Comparison of ENCODE assay signal across 1 cellular context in the genomic region with DNA sequence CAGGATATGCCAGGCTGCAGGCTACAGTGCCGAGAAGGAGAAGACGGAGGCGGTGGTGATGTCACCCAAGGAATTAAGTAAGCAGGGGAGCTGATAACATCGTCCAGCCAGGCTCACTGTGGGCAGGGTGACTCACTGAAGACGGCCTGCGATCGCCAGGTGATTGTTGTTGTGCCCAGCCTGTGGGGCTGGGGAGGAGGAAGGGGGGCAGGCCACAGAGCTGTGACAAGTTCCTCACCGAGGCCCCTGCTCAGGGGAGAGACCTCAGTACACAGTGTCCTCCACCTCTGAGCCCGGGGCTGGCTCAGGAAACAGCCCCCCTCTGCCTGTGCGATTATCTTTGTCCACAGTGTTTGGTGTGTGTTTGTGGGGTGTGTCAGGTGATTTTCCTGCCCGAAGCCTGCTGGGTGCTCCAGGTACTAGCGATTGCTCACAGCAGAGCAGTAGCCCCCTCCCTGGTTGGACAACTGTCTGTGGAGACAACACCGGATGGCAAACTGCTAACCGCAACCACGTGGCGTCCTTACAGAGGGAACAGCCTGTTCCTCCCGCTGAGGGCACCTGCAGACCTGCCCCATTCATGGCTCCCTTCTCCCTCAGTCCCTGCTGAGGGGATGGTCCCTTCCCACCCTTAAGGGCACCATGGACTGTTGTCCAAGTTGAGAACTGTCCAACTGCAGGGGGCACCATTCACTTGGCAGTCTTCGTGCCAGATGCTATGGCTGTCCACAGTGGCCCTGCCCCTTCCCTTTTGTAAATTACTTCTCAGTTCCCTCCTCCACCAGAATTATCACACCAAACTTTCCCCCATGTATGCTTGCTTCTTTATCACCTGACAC.
TF ChIP-seq lines count a peak whose summit lies in the region.

No MANE protein-coding gene starts in this region.

TF ChIP-seq in HepG2, 621 proteins besides CTCF, POLR2A, EP300 and RAD21 (continued from another document and continues in another):
- TF ChIP-seq, protein P1, sequence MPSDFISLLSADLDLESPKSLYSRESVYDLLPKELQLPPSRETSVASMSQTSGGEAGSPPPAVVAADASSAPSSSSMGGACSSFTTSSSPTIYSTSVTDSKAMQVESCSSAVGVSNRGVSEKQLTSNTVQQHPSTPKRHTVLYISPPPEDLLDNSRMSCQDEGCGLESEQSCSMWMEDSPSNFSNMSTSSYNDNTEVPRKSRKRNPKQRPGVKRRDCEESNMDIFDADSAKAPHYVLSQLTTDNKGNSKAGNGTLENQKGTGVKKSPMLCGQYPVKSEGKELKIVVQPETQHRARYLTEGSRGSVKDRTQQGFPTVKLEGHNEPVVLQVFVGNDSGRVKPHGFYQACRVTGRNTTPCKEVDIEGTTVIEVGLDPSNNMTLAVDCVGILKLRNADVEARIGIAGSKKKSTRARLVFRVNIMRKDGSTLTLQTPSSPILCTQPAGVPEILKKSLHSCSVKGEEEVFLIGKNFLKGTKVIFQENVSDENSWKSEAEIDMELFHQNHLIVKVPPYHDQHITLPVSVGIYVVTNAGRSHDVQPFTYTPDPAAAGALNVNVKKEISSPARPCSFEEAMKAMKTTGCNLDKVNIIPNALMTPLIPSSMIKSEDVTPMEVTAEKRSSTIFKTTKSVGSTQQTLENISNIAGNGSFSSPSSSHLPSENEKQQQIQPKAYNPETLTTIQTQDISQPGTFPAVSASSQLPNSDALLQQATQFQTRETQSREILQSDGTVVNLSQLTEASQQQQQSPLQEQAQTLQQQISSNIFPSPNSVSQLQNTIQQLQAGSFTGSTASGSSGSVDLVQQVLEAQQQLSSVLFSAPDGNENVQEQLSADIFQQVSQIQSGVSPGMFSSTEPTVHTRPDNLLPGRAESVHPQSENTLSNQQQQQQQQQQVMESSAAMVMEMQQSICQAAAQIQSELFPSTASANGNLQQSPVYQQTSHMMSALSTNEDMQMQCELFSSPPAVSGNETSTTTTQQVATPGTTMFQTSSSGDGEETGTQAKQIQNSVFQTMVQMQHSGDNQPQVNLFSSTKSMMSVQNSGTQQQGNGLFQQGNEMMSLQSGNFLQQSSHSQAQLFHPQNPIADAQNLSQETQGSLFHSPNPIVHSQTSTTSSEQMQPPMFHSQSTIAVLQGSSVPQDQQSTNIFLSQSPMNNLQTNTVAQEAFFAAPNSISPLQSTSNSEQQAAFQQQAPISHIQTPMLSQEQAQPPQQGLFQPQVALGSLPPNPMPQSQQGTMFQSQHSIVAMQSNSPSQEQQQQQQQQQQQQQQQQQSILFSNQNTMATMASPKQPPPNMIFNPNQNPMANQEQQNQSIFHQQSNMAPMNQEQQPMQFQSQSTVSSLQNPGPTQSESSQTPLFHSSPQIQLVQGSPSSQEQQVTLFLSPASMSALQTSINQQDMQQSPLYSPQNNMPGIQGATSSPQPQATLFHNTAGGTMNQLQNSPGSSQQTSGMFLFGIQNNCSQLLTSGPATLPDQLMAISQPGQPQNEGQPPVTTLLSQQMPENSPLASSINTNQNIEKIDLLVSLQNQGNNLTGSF (CRISPR knock-in tag; IDR thresholded peaks at IDR 0.05): peak; percentile 74; the same call in 1 of the 2 replicates
- TF ChIP-seq ZNF598 (CRISPR knock-in tag; IDR thresholded peaks at IDR 0.05; ENCODE audit: borderline replicate concordance): peak; percentile 22; the same call in 1 of the 2 replicates
- TF ChIP-seq, protein P2, sequence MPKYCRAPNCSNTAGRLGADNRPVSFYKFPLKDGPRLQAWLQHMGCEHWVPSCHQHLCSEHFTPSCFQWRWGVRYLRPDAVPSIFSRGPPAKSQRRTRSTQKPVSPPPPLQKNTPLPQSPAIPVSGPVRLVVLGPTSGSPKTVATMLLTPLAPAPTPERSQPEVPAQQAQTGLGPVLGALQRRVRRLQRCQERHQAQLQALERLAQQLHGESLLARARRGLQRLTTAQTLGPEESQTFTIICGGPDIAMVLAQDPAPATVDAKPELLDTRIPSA (CRISPR knock-in tag; IDR thresholded peaks at IDR 0.05; ENCODE audit: borderline replicate concordance): no peak
- TF ChIP-seq SIN3B (IDR thresholded peaks at IDR 0.05; ENCODE audit: low read length): no peak
- no peak for TF ChIP-seq ZNF674 (CRISPR knock-in tag; IDR thresholded peaks at IDR 0.05; ENCODE audit: low read depth)
- TF ChIP-seq HMG20B (CRISPR knock-in tag; conservative IDR thresholded peaks at IDR 0.05): peak; percentile 62; the same call in 1 of the 2 replicates
- TF ChIP-seq ZNF234 (CRISPR knock-in tag; conservative IDR thresholded peaks at IDR 0.05): no peak
- no peak for TF ChIP-seq MAFK (conservative IDR thresholded peaks at IDR 0.05 in 1 of 2, IDR thresholded peaks at IDR 0.05 in 1 of 2; ENCODE audit: low read length in 2 of 2)
- TF ChIP-seq HMGA1 (CRISPR knock-in tag; conservative IDR thresholded peaks at IDR 0.05): no peak
- TF ChIP-seq, protein P3, sequence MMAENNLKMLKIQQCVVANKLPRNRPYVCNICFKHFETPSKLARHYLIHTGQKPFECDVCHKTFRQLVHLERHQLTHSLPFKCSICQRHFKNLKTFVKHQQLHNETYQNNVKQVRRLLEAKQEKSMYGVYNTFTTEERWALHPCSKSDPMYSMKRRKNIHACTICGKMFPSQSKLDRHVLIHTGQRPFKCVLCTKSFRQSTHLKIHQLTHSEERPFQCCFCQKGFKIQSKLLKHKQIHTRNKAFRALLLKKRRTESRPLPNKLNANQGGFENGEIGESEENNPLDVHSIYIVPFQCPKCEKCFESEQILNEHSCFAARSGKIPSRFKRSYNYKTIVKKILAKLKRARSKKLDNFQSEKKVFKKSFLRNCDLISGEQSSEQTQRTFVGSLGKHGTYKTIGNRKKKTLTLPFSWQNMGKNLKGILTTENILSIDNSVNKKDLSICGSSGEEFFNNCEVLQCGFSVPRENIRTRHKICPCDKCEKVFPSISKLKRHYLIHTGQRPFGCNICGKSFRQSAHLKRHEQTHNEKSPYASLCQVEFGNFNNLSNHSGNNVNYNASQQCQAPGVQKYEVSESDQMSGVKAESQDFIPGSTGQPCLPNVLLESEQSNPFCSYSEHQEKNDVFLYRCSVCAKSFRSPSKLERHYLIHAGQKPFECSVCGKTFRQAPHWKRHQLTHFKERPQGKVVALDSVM (CRISPR knock-in tag; IDR thresholded peaks at IDR 0.05): 0 out of 2 replicates have a peak, but pooled peaks have one; percentile 38
- TF ChIP-seq, protein P4, sequence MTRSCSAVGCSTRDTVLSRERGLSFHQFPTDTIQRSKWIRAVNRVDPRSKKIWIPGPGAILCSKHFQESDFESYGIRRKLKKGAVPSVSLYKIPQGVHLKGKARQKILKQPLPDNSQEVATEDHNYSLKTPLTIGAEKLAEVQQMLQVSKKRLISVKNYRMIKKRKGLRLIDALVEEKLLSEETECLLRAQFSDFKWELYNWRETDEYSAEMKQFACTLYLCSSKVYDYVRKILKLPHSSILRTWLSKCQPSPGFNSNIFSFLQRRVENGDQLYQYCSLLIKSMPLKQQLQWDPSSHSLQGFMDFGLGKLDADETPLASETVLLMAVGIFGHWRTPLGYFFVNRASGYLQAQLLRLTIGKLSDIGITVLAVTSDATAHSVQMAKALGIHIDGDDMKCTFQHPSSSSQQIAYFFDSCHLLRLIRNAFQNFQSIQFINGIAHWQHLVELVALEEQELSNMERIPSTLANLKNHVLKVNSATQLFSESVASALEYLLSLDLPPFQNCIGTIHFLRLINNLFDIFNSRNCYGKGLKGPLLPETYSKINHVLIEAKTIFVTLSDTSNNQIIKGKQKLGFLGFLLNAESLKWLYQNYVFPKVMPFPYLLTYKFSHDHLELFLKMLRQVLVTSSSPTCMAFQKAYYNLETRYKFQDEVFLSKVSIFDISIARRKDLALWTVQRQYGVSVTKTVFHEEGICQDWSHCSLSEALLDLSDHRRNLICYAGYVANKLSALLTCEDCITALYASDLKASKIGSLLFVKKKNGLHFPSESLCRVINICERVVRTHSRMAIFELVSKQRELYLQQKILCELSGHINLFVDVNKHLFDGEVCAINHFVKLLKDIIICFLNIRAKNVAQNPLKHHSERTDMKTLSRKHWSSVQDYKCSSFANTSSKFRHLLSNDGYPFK (CRISPR knock-in tag; IDR thresholded peaks at IDR 0.05; ENCODE audit: borderline replicate concordance): peak; percentile 75; the same call in 1 of the 2 replicates
- no peak for TF ChIP-seq ZNF468 (CRISPR knock-in tag; IDR thresholded peaks at IDR 0.05)
- TF ChIP-seq ZNF816 (CRISPR knock-in tag; IDR thresholded peaks at IDR 0.05; ENCODE audit: borderline replicate concordance): no peak
- TF ChIP-seq, protein P5, sequence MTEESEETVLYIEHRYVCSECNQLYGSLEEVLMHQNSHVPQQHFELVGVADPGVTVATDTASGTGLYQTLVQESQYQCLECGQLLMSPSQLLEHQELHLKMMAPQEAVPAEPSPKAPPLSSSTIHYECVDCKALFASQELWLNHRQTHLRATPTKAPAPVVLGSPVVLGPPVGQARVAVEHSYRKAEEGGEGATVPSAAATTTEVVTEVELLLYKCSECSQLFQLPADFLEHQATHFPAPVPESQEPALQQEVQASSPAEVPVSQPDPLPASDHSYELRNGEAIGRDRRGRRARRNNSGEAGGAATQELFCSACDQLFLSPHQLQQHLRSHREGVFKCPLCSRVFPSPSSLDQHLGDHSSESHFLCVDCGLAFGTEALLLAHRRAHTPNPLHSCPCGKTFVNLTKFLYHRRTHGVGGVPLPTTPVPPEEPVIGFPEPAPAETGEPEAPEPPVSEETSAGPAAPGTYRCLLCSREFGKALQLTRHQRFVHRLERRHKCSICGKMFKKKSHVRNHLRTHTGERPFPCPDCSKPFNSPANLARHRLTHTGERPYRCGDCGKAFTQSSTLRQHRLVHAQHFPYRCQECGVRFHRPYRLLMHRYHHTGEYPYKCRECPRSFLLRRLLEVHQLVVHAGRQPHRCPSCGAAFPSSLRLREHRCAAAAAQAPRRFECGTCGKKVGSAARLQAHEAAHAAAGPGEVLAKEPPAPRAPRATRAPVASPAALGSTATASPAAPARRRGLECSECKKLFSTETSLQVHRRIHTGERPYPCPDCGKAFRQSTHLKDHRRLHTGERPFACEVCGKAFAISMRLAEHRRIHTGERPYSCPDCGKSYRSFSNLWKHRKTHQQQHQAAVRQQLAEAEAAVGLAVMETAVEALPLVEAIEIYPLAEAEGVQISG (CRISPR knock-in tag; IDR thresholded peaks at IDR 0.05): peak; percentile 53
- peak; percentile 75 for TF ChIP-seq ZNF501 (CRISPR knock-in tag; IDR thresholded peaks at IDR 0.05)
- no peak; the same call in 1 of the 2 replicates for TF ChIP-seq ZNF605 (CRISPR knock-in tag; IDR thresholded peaks at IDR 0.05)
- TF ChIP-seq, protein P6, sequence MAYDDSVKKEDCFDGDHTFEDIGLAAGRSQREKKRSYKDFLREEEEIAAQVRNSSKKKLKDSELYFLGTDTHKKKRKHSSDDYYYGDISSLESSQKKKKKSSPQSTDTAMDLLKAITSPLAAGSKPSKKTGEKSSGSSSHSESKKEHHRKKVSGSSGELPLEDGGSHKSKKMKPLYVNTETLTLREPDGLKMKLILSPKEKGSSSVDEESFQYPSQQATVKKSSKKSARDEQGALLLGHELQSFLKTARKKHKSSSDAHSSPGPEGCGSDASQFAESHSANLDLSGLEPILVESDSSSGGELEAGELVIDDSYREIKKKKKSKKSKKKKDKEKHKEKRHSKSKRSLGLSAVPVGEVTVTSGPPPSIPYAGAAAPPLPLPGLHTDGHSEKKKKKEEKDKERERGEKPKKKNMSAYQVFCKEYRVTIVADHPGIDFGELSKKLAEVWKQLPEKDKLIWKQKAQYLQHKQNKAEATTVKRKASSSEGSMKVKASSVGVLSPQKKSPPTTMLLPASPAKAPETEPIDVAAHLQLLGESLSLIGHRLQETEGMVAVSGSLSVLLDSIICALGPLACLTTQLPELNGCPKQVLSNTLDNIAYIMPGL (CRISPR knock-in tag; IDR thresholded peaks at IDR 0.05; ENCODE audit: borderline replicate concordance in 1 of 2, low read depth in 1 of 2): peak; percentile 68 to 85; a peak in 3 of 4 replicates
- no peak for TF ChIP-seq NFIB (CRISPR knock-in tag; IDR thresholded peaks at IDR 0.05; ENCODE audit: borderline replicate concordance)
- TF ChIP-seq, protein P7, sequence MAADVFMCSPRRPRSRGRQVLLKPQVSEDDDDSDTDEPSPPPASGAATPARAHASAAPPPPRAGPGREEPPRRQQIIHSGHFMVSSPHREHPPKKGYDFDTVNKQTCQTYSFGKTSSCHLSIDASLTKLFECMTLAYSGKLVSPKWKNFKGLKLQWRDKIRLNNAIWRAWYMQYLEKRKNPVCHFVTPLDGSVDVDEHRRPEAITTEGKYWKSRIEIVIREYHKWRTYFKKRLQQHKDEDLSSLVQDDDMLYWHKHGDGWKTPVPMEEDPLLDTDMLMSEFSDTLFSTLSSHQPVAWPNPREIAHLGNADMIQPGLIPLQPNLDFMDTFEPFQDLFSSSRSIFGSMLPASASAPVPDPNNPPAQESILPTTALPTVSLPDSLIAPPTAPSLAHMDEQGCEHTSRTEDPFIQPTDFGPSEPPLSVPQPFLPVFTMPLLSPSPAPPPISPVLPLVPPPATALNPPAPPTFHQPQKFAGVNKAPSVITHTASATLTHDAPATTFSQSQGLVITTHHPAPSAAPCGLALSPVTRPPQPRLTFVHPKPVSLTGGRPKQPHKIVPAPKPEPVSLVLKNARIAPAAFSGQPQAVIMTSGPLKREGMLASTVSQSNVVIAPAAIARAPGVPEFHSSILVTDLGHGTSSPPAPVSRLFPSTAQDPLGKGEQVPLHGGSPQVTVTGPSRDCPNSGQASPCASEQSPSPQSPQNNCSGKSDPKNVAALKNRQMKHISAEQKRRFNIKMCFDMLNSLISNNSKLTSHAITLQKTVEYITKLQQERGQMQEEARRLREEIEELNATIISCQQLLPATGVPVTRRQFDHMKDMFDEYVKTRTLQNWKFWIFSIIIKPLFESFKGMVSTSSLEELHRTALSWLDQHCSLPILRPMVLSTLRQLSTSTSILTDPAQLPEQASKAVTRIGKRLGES (CRISPR knock-in tag; IDR thresholded peaks at IDR 0.05; ENCODE audit: borderline replicate concordance): no peak
- TF ChIP-seq, protein P8, sequence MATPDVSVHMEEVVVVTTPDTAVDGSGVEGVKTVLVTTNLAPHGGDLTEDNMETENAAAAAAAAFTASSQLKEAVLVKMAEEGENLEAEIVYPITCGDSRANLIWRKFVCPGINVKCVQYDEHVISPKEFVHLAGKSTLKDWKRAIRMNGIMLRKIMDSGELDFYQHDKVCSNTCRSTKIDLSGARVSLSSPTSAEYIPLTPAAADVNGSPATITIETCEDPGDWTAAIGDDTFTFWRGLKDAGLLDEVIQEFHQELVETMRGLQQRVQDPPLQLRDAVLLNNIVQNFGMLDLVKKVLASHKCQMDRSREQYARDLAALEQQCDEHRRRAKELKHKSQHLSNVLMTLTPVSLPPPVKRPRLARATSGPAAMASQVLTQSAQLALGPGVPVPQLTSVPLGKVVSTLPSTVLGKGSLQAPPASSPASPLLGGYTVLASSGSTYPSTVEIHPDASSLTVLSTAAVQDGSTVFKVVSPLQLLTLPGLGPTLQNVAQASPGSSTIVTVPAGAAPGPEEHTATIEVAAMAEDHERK (CRISPR knock-in tag; IDR thresholded peaks at IDR 0.05; ENCODE audit: low read depth): no peak
- no peak for TF ChIP-seq ZNF33B (CRISPR knock-in tag; IDR thresholded peaks at IDR 0.05)
